Comparison of ENCODE assay signal across 1 cellular context in genomic region chr7:87140271-87140748, GRCh38.
TF ChIP-seq lines count a peak whose summit lies in the region.

No MANE protein-coding gene starts in this region.

TF ChIP-seq in HepG2, 621 proteins besides CTCF, POLR2A, EP300 and RAD21 (continued from another document and continues in another):
- no peak for TF ChIP-seq GMEB2 (CRISPR knock-in tag; IDR thresholded peaks at IDR 0.05; ENCODE audit: low read depth)
- no peak for TF ChIP-seq ZNF225 (CRISPR knock-in tag; IDR thresholded peaks at IDR 0.05)
- no peak for TF ChIP-seq ZNF615 (CRISPR knock-in tag; IDR thresholded peaks at IDR 0.05; ENCODE audit: borderline replicate concordance)
- no peak for TF ChIP-seq RFXANK (CRISPR knock-in tag; IDR thresholded peaks at IDR 0.05)
- TF ChIP-seq MAFK (conservative IDR thresholded peaks at IDR 0.05 in 1 of 2, IDR thresholded peaks at IDR 0.05 in 1 of 2; ENCODE audit: low read length in 2 of 2): no peak
- TF ChIP-seq SETDB1 (CRISPR knock-in tag; IDR thresholded peaks at IDR 0.05; ENCODE audit: borderline replicate concordance): no peak
- no peak for TF ChIP-seq ZMYM4 (CRISPR knock-in tag; IDR thresholded peaks at IDR 0.05)
- no peak for TF ChIP-seq ZNF552 (CRISPR knock-in tag; IDR thresholded peaks at IDR 0.05; ENCODE audit: borderline replicate concordance)
- TF ChIP-seq ZNF839 (CRISPR knock-in tag; IDR thresholded peaks at IDR 0.05; ENCODE audit: borderline replicate concordance): no peak
- no peak for TF ChIP-seq ZNF878 (CRISPR knock-in tag; IDR thresholded peaks at IDR 0.05)
- TF ChIP-seq, protein P1, sequence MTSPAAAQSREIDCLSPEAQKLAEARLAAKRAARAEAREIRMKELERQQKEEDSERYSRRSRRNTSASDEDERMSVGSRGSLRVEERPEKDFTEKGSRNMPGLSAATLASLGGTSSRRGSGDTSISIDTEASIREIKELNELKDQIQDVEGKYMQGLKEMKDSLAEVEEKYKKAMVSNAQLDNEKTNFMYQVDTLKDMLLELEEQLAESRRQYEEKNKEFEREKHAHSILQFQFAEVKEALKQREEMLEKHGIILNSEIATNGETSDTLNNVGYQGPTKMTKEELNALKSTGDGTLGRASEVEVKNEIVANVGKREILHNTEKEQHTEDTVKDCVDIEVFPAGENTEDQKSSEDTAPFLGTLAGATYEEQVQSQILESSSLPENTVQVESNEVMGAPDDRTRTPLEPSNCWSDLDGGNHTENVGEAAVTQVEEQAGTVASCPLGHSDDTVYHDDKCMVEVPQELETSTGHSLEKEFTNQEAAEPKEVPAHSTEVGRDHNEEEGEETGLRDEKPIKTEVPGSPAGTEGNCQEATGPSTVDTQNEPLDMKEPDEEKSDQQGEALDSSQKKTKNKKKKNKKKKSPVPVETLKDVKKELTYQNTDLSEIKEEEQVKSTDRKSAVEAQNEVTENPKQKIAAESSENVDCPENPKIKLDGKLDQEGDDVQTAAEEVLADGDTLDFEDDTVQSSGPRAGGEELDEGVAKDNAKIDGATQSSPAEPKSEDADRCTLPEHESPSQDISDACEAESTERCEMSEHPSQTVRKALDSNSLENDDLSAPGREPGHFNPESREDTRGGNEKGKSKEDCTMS (CRISPR knock-in tag; conservative IDR thresholded peaks at IDR 0.05): no peak
- no peak for TF ChIP-seq ZNF224 (CRISPR knock-in tag; IDR thresholded peaks at IDR 0.05)
- TF ChIP-seq, protein P2, sequence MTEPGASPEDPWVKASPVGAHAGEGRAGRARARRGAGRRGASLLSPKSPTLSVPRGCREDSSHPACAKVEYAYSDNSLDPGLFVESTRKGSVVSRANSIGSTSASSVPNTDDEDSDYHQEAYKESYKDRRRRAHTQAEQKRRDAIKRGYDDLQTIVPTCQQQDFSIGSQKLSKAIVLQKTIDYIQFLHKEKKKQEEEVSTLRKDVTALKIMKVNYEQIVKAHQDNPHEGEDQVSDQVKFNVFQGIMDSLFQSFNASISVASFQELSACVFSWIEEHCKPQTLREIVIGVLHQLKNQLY (CRISPR knock-in tag; IDR thresholded peaks at IDR 0.05): no peak
- TF ChIP-seq CSRNP2 (CRISPR knock-in tag; conservative IDR thresholded peaks at IDR 0.05; ENCODE audit: low read depth): no peak
- TF ChIP-seq HNRNPH1 (optimal IDR thresholded peaks at IDR 0.05; ENCODE audit: low read depth, low read length): no peak
- TF ChIP-seq ZNF513 (CRISPR knock-in tag; conservative IDR thresholded peaks at IDR 0.05): no peak
- peak; percentile 61 for TF ChIP-seq GATAD2A (CRISPR knock-in tag; IDR thresholded peaks at IDR 0.05)
- TF ChIP-seq NAIF1 (CRISPR knock-in tag; IDR thresholded peaks at IDR 0.05; ENCODE audit: borderline replicate concordance): no peak
- no peak for TF ChIP-seq ZNF33B (CRISPR knock-in tag; IDR thresholded peaks at IDR 0.05)
- no peak for TF ChIP-seq ZNF160 (CRISPR knock-in tag; IDR thresholded peaks at IDR 0.05)
- TF ChIP-seq ZNF121 (CRISPR knock-in tag; IDR thresholded peaks at IDR 0.05): no peak
- TF ChIP-seq SRSF1 (optimal IDR thresholded peaks at IDR 0.05; ENCODE audit: low read depth, low read length): no peak
- TF ChIP-seq, protein P3, sequence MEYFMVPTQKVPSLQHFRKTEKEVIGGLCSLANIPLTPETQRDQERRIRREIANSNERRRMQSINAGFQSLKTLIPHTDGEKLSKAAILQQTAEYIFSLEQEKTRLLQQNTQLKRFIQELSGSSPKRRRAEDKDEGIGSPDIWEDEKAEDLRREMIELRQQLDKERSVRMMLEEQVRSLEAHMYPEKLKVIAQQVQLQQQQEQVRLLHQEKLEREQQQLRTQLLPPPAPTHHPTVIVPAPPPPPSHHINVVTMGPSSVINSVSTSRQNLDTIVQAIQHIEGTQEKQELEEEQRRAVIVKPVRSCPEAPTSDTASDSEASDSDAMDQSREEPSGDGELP (IDR thresholded peaks at IDR 0.05; ENCODE audit: borderline replicate concordance, low read depth): 0 out of 2 replicates have a peak, but pooled peaks have one; percentile 27
- no peak for TF ChIP-seq HOXA3 (CRISPR knock-in tag; IDR thresholded peaks at IDR 0.05)
- no peak for TF ChIP-seq ZNF343 (CRISPR knock-in tag; IDR thresholded peaks at IDR 0.05)
- no peak for TF ChIP-seq REPIN1 (CRISPR knock-in tag; IDR thresholded peaks at IDR 0.05; ENCODE audit: borderline replicate concordance, low read depth)
- TF ChIP-seq ZEB1 (IDR thresholded peaks at IDR 0.05; ENCODE audit: insufficient replicate concordance, low read depth): no peak
- TF ChIP-seq PHF20 (CRISPR knock-in tag; IDR thresholded peaks at IDR 0.05): no peak
- TF ChIP-seq NBN (conservative IDR thresholded peaks at IDR 0.05): no peak
- TF ChIP-seq, protein P4, sequence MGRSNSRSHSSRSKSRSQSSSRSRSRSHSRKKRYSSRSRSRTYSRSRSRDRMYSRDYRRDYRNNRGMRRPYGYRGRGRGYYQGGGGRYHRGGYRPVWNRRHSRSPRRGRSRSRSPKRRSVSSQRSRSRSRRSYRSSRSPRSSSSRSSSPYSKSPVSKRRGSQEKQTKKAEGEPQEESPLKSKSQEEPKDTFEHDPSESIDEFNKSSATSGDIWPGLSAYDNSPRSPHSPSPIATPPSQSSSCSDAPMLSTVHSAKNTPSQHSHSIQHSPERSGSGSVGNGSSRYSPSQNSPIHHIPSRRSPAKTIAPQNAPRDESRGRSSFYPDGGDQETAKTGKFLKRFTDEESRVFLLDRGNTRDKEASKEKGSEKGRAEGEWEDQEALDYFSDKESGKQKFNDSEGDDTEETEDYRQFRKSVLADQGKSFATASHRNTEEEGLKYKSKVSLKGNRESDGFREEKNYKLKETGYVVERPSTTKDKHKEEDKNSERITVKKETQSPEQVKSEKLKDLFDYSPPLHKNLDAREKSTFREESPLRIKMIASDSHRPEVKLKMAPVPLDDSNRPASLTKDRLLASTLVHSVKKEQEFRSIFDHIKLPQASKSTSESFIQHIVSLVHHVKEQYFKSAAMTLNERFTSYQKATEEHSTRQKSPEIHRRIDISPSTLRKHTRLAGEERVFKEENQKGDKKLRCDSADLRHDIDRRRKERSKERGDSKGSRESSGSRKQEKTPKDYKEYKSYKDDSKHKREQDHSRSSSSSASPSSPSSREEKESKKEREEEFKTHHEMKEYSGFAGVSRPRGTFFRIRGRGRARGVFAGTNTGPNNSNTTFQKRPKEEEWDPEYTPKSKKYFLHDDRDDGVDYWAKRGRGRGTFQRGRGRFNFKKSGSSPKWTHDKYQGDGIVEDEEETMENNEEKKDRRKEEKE (IDR thresholded peaks at IDR 0.05): no peak
- TF ChIP-seq PBX2 (CRISPR knock-in tag; IDR thresholded peaks at IDR 0.05): peak; percentile 62; the same call in 1 of the 2 replicates
- TF ChIP-seq ZNF672 (CRISPR knock-in tag; IDR thresholded peaks at IDR 0.05): no peak
- no peak for TF ChIP-seq TSC22D2 (CRISPR knock-in tag; IDR thresholded peaks at IDR 0.05; ENCODE audit: borderline replicate concordance)
- TF ChIP-seq KAT7 (CRISPR knock-in tag; IDR thresholded peaks at IDR 0.05; ENCODE audit: borderline replicate concordance): no peak
- no peak for TF ChIP-seq SRY (CRISPR knock-in tag; IDR thresholded peaks at IDR 0.05)
- no peak for TF ChIP-seq FOXA1 (IDR thresholded peaks at IDR 0.05)
- peak; percentile 14; the same call in 1 of the 2 replicates for TF ChIP-seq FOXA1 (CRISPR knock-in tag; IDR thresholded peaks at IDR 0.05)
- no peak for TF ChIP-seq ZNF761 (CRISPR knock-in tag; conservative IDR thresholded peaks at IDR 0.05)
- TF ChIP-seq, protein P5, sequence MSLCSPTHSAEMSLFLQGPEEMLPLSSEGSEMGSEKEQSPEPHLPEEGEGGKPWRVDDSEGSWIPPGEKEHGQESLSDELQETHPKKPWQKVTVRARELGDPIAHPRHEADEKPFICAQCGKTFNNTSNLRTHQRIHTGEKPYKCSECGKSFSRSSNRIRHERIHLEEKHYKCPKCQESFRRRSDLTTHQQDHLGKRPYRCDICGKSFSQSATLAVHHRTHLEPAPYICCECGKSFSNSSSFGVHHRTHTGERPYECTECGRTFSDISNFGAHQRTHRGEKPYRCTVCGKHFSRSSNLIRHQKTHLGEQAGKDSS (CRISPR knock-in tag; IDR thresholded peaks at IDR 0.05; ENCODE audit: borderline replicate concordance, low read depth): no peak
- TF ChIP-seq ATF7 (IDR thresholded peaks at IDR 0.05): no peak
- no peak for TF ChIP-seq ATF7 (CRISPR knock-in tag; IDR thresholded peaks at IDR 0.05)
- TF ChIP-seq NCOR1 (IDR thresholded peaks at IDR 0.05; ENCODE audit: borderline replicate concordance, low read length): no peak
- TF ChIP-seq FOSL2 (CRISPR knock-in tag; IDR thresholded peaks at IDR 0.05): peak; percentile 93
- TF ChIP-seq PRDM4 (CRISPR knock-in tag; IDR thresholded peaks at IDR 0.05; ENCODE audit: borderline replicate concordance): no peak
- no peak for TF ChIP-seq ERF (CRISPR knock-in tag; IDR thresholded peaks at IDR 0.05)
- peak; percentile 20; the same call in 1 of the 2 replicates for TF ChIP-seq TCF7 (IDR thresholded peaks at IDR 0.05; ENCODE audit: low read depth)
- TF ChIP-seq RARA (CRISPR knock-in tag; IDR thresholded peaks at IDR 0.05): peak; percentile 80
- no peak for TF ChIP-seq SMAD9 (CRISPR knock-in tag; IDR thresholded peaks at IDR 0.05)
- no peak for TF ChIP-seq ZNF607 (CRISPR knock-in tag; IDR thresholded peaks at IDR 0.05; ENCODE audit: borderline replicate concordance)
- no peak for TF ChIP-seq ELF3 (CRISPR knock-in tag; IDR thresholded peaks at IDR 0.05)
- no peak for TF ChIP-seq HNRNPK (IDR thresholded peaks at IDR 0.05; ENCODE audit: low read depth, low read length, poor library complexity, severe bottlenecking)
- no peak for TF ChIP-seq U2AF1 (optimal IDR thresholded peaks at IDR 0.05; ENCODE audit: low read depth, low read length)
- TF ChIP-seq DNMT1 (CRISPR knock-in tag; IDR thresholded peaks at IDR 0.05): no peak
- no peak for TF ChIP-seq MAFG (CRISPR knock-in tag; IDR thresholded peaks at IDR 0.05)
- TF ChIP-seq ZNF317 (CRISPR knock-in tag; IDR thresholded peaks at IDR 0.05): no peak
- TF ChIP-seq FOXA3 (CRISPR knock-in tag; IDR thresholded peaks at IDR 0.05): peak; percentile 58
- TF ChIP-seq ZBTB20 (CRISPR knock-in tag; IDR thresholded peaks at IDR 0.05; ENCODE audit: borderline replicate concordance, low read depth): no peak
- no peak for TF ChIP-seq ZNF83 (CRISPR knock-in tag; IDR thresholded peaks at IDR 0.05; ENCODE audit: borderline replicate concordance)
- no peak for TF ChIP-seq CENPX (CRISPR knock-in tag; IDR thresholded peaks at IDR 0.05)
- TF ChIP-seq ZNF543 (CRISPR knock-in tag; IDR thresholded peaks at IDR 0.05): no peak
- peak; percentile 54; the same call in 1 of the 2 replicates for TF ChIP-seq ETV5 (CRISPR knock-in tag; IDR thresholded peaks at IDR 0.05; ENCODE audit: borderline replicate concordance)
- no peak for TF ChIP-seq ARNT (IDR thresholded peaks at IDR 0.05)
